In genomic region chr20:53593466-53594007, GRCh38 we compare ENCODE assay signal across 8 cellular contexts. TPM values are rescaled to one million over a fixed set of nuclear protein-coding genes. Genes with fewer than 3 reads are reported as not detected.
DNase-seq lines count a peak whose midpoint lies in the region; ATAC-seq and TF ChIP-seq lines count a peak whose summit lies in the region.
"Not testable (repeated sequence)": the region's sequence is repeated elsewhere in the genome, so short reads cannot be mapped to it uniquely, and the experiment has no call there.

ZNF217 (minus strand) TSS chr20:53593839; CDS start chr20:53582826, 11,013 bp downstream.

- WGBS in thymus: 1% methylated on average over 65 of the region's 66 CpGs

- not testable (repeated sequence) for H3K9me3 ChIP-seq in WERI-Rb-1 (ENCODE audit: severe bottlenecking); osteoblast (ENCODE audit: low read depth, low read length); thymus (ENCODE audit: control insufficient read depth)

- DNase-seq in GM12865 (ENCODE audit: low read depth) (peak; percentile 83), NCI-H1930 (lab: John Stamatoyannopoulos, UW) (peak; percentile 31 to 47), WERI-Rb-1 (peak; percentile 69), left cardiac atrium (peak; percentile 84), osteoblast (ENCODE audit: insufficient read length, low spot score, missing footprints) (peak; percentile 68)
- DNase-seq in astrocyte of the cerebellum (ENCODE audit: low read depth): not testable (repeated sequence)

- in situ Hi-C loops in astrocyte of the cerebellum (cut with HindIII; ENCODE audit: low sequenced_read_pairs): loop anchor here (25.0 kb wide), 1 partner anchor 344 kb away; no protein-coding TSS in a partner anchor

- H4K20me1 ChIP-seq in osteoblast (ENCODE audit: insufficient read depth, low read length): not testable (repeated sequence)

- H3K27ac ChIP-seq in WERI-Rb-1 (peak within 1 kb of the TSS; percentile 82), osteoblast (ENCODE audit: low read depth, low read length) (peak within 1 kb of the TSS; percentile 97), thymus (ENCODE audit: low read depth) (peak within 1 kb of the TSS; percentile 99)

- not testable (repeated sequence) for H3K27me3 ChIP-seq in WERI-Rb-1 (ENCODE audit: insufficient read depth, low read depth, severe bottlenecking); osteoblast (ENCODE audit: insufficient read depth, low read length); thymus (ENCODE audit: control insufficient read depth, insufficient read depth)

- intact Hi-C loops in left cardiac atrium (cut with DNase I): loop anchor here in 1 of 2 donors (5.0 kb wide), 1 partner anchor 324 kb away; no protein-coding TSS in a partner anchor

- peak within 1 kb of the TSS; percentile 89 for H3K4me2 ChIP-seq in osteoblast (ENCODE audit: insufficient read depth, low read length)

- peaks cover 33% of the 10 kb centered on the region for H3K4me1 ChIP-seq in osteoblast (ENCODE audit: insufficient read depth, low read length)
- not testable (repeated sequence) for H3K4me1 ChIP-seq in thymus (ENCODE audit: control insufficient read depth, insufficient read depth, low read length)

- H2AFZ ChIP-seq in osteoblast (ENCODE audit: low read length): peak within 1 kb of the TSS; percentile 47

- ATAC-seq in HG02759 (IDR thresholded peaks at IDR 0.05; ENCODE audit: unreplicated experiment): peak; percentile 28
- ATAC-seq in left cardiac atrium: peak; percentile 63 to 75

- H3K4me3 ChIP-seq in GM12865 (ENCODE audit: low read depth, low read length): peak within 1 kb of the TSS; percentile 88
- H3K4me3 ChIP-seq in WERI-Rb-1 (ENCODE audit: low read depth, low read length): peak within 1 kb of the TSS; percentile 80
- H3K4me3 ChIP-seq in astrocyte of the cerebellum (ENCODE audit: low read depth, low read length): peak within 1 kb of the TSS; percentile 79
- peak within 1 kb of the TSS; percentile 84 for H3K4me3 ChIP-seq in osteoblast (ENCODE audit: insufficient read depth, low read length)
- H3K4me3 ChIP-seq in thymus (ENCODE audit: low read length): peak within 1 kb of the TSS; percentile 84

- not testable (repeated sequence) for TF ChIP-seq CTCF in GM12865 (IDR thresholded peaks at IDR 0.05; ENCODE audit: insufficient read depth, low read depth, low read length, missing control alignments); WERI-Rb-1 (IDR thresholded peaks at IDR 0.05; ENCODE audit: low read depth, low read length); astrocyte of the cerebellum (IDR thresholded peaks at IDR 0.05; ENCODE audit: low read depth, low read length, missing control alignments); osteoblast (IDR thresholded peaks at IDR 0.05; ENCODE audit: extremely low read depth, low read depth, low read length)

- H3K36me3 ChIP-seq in WERI-Rb-1; osteoblast (ENCODE audit: insufficient read depth, low read length); thymus (ENCODE audit: control insufficient read depth, insufficient read depth): not testable (repeated sequence)

- H3K79me2 ChIP-seq in osteoblast (ENCODE audit: insufficient read depth, low read length): peaks cover 47% of the 10 kb centered on the region

RNA-seq across cellular contexts. Expression of gene ZNF217, which starts in this region (rescaled TPM):
- total RNA-seq in left cardiac atrium: 10 to 100 TPM; 12.6 to 15.8 TPM
- 26.4 and 26.8 TPM in 2 replicates for total RNA-seq in osteoblast
- 26.5 TPM for polyA plus RNA-seq in thymus
